ENCODE assay signal across 20 cellular contexts in genomic region chr4:73831569-73831968, GRCh38. TPM values are rescaled to one million over a fixed set of nuclear protein-coding genes. Genes with fewer than 3 reads are reported as not detected.
DNase-seq lines count a peak whose midpoint lies in the region; ATAC-seq and TF ChIP-seq lines count a peak whose summit lies in the region.
"Had no signal": no experiment of that assay in that cellular context is flagged by ENCODE, and none has a peak within 500 bp of the region (broad histone marks: within the 10 kb centered on the region; RNA-seq: fewer than 3 reads in every experiment).

No MANE protein-coding gene starts in this region.

- ATAC-seq in GM21360 (IDR thresholded peaks at IDR 0.05; ENCODE audit: unreplicated experiment) (no peak), psoas muscle (no peak), HG03039 (IDR thresholded peaks at IDR 0.05; ENCODE audit: unreplicated experiment) (no peak)
- ATAC-seq: Panc1 had no signal

- DNase-seq in AG10803 (ENCODE audit: low read depth), result peak; percentile 82
- peak; percentile 31 for DNase-seq in GM03348 (ENCODE audit: low spot score)
- peak; percentile 58 for DNase-seq in astrocyte of the spinal cord (ENCODE audit: low read depth, low spot score)
- no peak for DNase-seq in psoas muscle
- no peak for DNase-seq in GF-D8 (lab: John Stamatoyannopoulos, UW)
- DNase-seq: AML-193, DMS79, NCI-H1105, NCI-H1694 treated with DMSO at 0.1 percent for 48 hours, SHP77 had no signal

- intact Hi-C loops in psoas muscle (cut with DNase I), result no loop called here

- H3K27me3 ChIP-seq in neutrophil (no peaks in the 10 kb centered on the region), psoas muscle (ENCODE audit: insufficient read depth in 3 of 3, low read length in 2 of 3) (no peaks in the 10 kb centered on the region)

- H3K27ac ChIP-seq in neutrophil (peak overlapping the region; percentile 90), psoas muscle (no peak overlapping the region)
- H3K27ac ChIP-seq: C4-2B, SK-N-MC had no signal

- H3K4me3 ChIP-seq in AG10803 (ENCODE audit: low read length) (no peak overlapping the region), astrocyte of the spinal cord (ENCODE audit: low read depth, low read length) (no peak overlapping the region), neutrophil (ENCODE audit: low read depth in 1 of 2, low read length in 1 of 2) (no peak overlapping the region), psoas muscle (no peak overlapping the region)
- H3K4me3 ChIP-seq: HAP-1, K562, SK-N-MC had no signal

- TF ChIP-seq CTCF in AG10803 (conservative IDR thresholded peaks at IDR 0.05; ENCODE audit: low read length) (no peak), astrocyte of the spinal cord (IDR thresholded peaks at IDR 0.05; ENCODE audit: low read depth, low read length) (no peak), neutrophil (IDR thresholded peaks at IDR 0.05) (no peak), psoas muscle (IDR thresholded peaks at IDR 0.05) (no peak)

- in situ Hi-C loops in astrocyte of the spinal cord (cut with HindIII; ENCODE audit: low sequenced_read_pairs), result no loop called here

- H3K4me1 ChIP-seq in neutrophil (ENCODE audit: control insufficient read depth in 1 of 2, insufficient read depth in 1 of 2, low read depth in 1 of 2, low read length in 1 of 2) (peaks cover 48 to 68% of the 10 kb centered on the region in 2 experiments), psoas muscle (no peaks in the 10 kb centered on the region)
- H3K4me1 ChIP-seq: HAP-1 had no signal

- 26 to 32% (median 29%) methylated on average over 2 of the region's 2 CpGs for WGBS in psoas muscle, 3 donors

- H3K36me3 ChIP-seq in neutrophil (no peaks in the 10 kb centered on the region), psoas muscle (ENCODE audit: insufficient read depth in 1 of 2, low read depth in 1 of 2) (no peaks in the 10 kb centered on the region)
- H3K36me3 ChIP-seq: HAP-1 had no signal

- H3K9me3 ChIP-seq in neutrophil (no peaks in the 10 kb centered on the region), psoas muscle (no peaks in the 10 kb centered on the region)
- H3K9me3 ChIP-seq: HAP-1 had no signal

RNA-seq across cellular contexts. Expression of gene CXCL6, which starts 4.9 kb away (rescaled TPM):
- total RNA-seq in psoas muscle, result under 1 TPM in 2 of 4 donors, not detected in 2; 0.21 to 0.54 TPM
- under 1 TPM in 2 of 3 donors, not detected in 1; 0.04 to 0.07 TPM for polyA plus RNA-seq in psoas muscle
- total RNA-seq: K562, NCI-H460 had no signal
- polyA plus RNA-seq: K562 had no signal

RNA-seq across cellular contexts. Expression of gene PF4V1, which starts 21.5 kb away (rescaled TPM):
- not detected for total RNA-seq in psoas muscle
- polyA plus RNA-seq in psoas muscle, result under 1 TPM in 1 of 3 donors, not detected in 2; 0.14 TPM
- total RNA-seq: A673, K562 had no signal
- polyA plus RNA-seq: K562 had no signal

RNA-seq across cellular contexts. Expression of gene CXCL1, which starts 37.6 kb away (rescaled TPM):
- 1 to 10 TPM in 2 of 4 donors, under 1 TPM in 2; 0.26 to 4.2 (median 1.4) TPM for total RNA-seq in psoas muscle
- polyA plus RNA-seq in psoas muscle, result 1 to 10 TPM; 1.2 to 2.1 (median 1.6) TPM

Comparison
In these comparisons a context has a peak if more than half of its experiments do, and no peak if none do; other contexts are left out.
1. DNase-seq: peak in AG10803 (single experiment), GM03348 (single experiment) and astrocyte of the spinal cord (single experiment); none in psoas muscle (0 of 2) and GF-D8 (single experiment).